In the genomic region with DNA sequence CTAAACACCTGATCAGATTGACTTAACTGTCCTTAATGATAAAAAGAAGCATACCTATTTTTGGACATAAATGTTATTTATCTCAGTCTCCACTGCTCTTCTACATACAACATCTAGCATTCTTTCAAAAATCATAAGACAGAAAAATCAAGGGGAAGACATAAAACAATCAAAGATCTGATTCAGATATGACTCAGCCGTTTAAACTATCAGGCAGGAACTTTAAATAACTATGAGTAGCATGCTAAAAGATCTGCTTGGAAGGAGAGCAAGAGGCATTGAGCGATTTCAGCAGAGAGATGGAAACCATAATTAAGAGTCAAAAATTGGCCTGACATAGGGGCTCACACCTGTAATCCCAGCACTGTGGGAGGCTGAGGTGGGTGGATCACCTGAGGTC, we compare ENCODE assay signal across 33 cellular contexts. TPM values are rescaled to one million over a fixed set of nuclear protein-coding genes. Genes with fewer than 3 reads are reported as not detected.
DNase-seq lines count a peak whose midpoint lies in the region; FAIRE-seq and TF ChIP-seq lines count a peak whose summit lies in the region.
"Had no signal": no experiment of that assay in that cellular context is flagged by ENCODE, and none has a peak within 500 bp of the region (broad histone marks: within the 10 kb centered on the region; RNA-seq: fewer than 3 reads in every experiment).

No MANE protein-coding gene starts in this region.

- no peak overlapping the region for H3K4me2 ChIP-seq in mammary epithelial cell (ENCODE audit: insufficient read depth, low read depth, low read length)
- H3K4me2 ChIP-seq: BLaER1 had no signal

- in situ Hi-C loops in mammary epithelial cell (cut with MboI; ENCODE audit: low sequenced_read_pairs in 2 of 2) = no loop called here

- peak; percentile 11 for DNase-seq in EH (ENCODE audit: low read depth)
- DNase-seq in HPDE6-E6E7 (ENCODE audit: extremely low spot score) = peak; percentile 31
- DNase-seq in mammary epithelial cell = peak; percentile 28
- peak; percentile 22 for DNase-seq in kidney tubule cell (ENCODE audit: low spot score)
- DNase-seq in GM12892 (ENCODE audit: insufficient read length) = no peak
- DNase-seq in NAMALWA (ENCODE audit: low spot score) = no peak
- DNase-seq in NCI-H526 treated with DMSO at 0.1 percent for 48 hours (lab: John Stamatoyannopoulos, UW) = no peak
- DNase-seq: activated CD4-positive, alpha-beta T cell treated with anti-CD3 and anti-CD28 coated beads, Interleukin-2, amount 50 U/mL, for 4 hours; activated CD4-positive, CD25-positive, alpha-beta regulatory T cell; activated T-cell treated with anti-CD3 and anti-CD28 coated beads, Interleukin-2, amount 50 U/mL, for 48 hours; central memory CD4-positive, alpha-beta T cell; cortex of kidney; DMS53; effector memory CD4-positive, alpha-beta T cell; GF-D8; hypothalamus; KG1; left colon; mucosa of descending colon; MV-4-11; NCI-H146; NCI-H2107; NCI-H446; NCI-H774; psoas muscle; stimulated activated CD4-positive, alpha-beta T cell treated with anti-CD3 and anti-CD28 coated beads, Interleukin-4, amount 100 ng/mL, for 1 hour had no signal

- dilution Hi-C loops in mammary epithelial cell (cut with HindIII; ENCODE audit: low sequenced_read_pairs) = no loop called here

- H3K36me3 ChIP-seq in mammary epithelial cell (ENCODE audit: insufficient read depth, low read length) = no peaks in the 10 kb centered on the region
- H3K36me3 ChIP-seq: BLaER1, tibial nerve had no signal

- no peaks in the 10 kb centered on the region for H3K4me1 ChIP-seq in mammary epithelial cell (ENCODE audit: insufficient read depth, low read length)
- H3K4me1 ChIP-seq: psoas muscle, tibial nerve had no signal

- FAIRE-seq in GM12892 (lab: Jason Lieb, UNC) = no peak
- FAIRE-seq: astrocyte, frontal cortex, H1 had no signal

- no peak for TF ChIP-seq CTCF in mammary epithelial cell (conservative IDR thresholded peaks at IDR 0.05 in 1 of 2, IDR thresholded peaks at IDR 0.05 in 1 of 2; ENCODE audit: extremely low read depth in 1 of 2, insufficient read depth in 1 of 2, low read depth in 1 of 2, low read length in 2 of 2)

- H2AFZ ChIP-seq in mammary epithelial cell (ENCODE audit: low read depth, low read length) = no peak overlapping the region

- no peaks in the 10 kb centered on the region for H3K9me3 ChIP-seq in mammary epithelial cell (replicated peaks; ENCODE audit: insufficient read depth, low read length)
- H3K9me3 ChIP-seq: BLaER1, mucosa of descending colon, psoas muscle, tibial nerve had no signal

- no peaks in the 10 kb centered on the region for H3K79me2 ChIP-seq in mammary epithelial cell (ENCODE audit: insufficient read depth, low read length)

- no TSS peak for BruUV-seq in mammary epithelial cell (replicated peaks; lab: Mats Ljungman, UMichigan)

- intact Hi-C loops in mammary epithelial cell (cut with micrococcal nuclease) = no loop called here

- TF ChIP-seq POLR2A in GM12892 (IDR thresholded peaks at IDR 0.05; ENCODE audit: low read depth, low read length) = no peak

- no peak overlapping the region for H3K9ac ChIP-seq in mammary epithelial cell (ENCODE audit: insufficient read depth, low read length)
- H3K9ac ChIP-seq: BLaER1 had no signal

- H4K20me1 ChIP-seq in mammary epithelial cell (ENCODE audit: insufficient read depth, low read length) = no peaks in the 10 kb centered on the region
- H4K20me1 ChIP-seq: BLaER1 had no signal

- CTCF ChIA-PET in mammary epithelial cell (lab: Charles Lee; ENCODE audit: low non-redundant PET) = no interaction called here

- no peak overlapping the region for H3K27ac ChIP-seq in mammary epithelial cell (ENCODE audit: insufficient read depth, low read depth, low read length)
- H3K27ac ChIP-seq: BLaER1, psoas muscle, SK-N-MC, tibial nerve had no signal

- H3K27me3 ChIP-seq in mammary epithelial cell (ENCODE audit: insufficient read depth, low read length) = no peaks in the 10 kb centered on the region
- H3K27me3 ChIP-seq: BLaER1, tibial nerve had no signal

- 58% methylated on average over 2 of the region's 2 CpGs for WGBS in mammary epithelial cell (ENCODE audit: low coverage, missing lambda C conversion rate)

- no peak overlapping the region for H3K4me3 ChIP-seq in mammary epithelial cell (replicated peaks in 1 of 3; ENCODE audit: insufficient read depth in 1 of 3, low read depth in 2 of 3, low read length in 3 of 3)
- H3K4me3 ChIP-seq: BLaER1, mucosa of descending colon, psoas muscle, SK-N-MC, tibial nerve had no signal

RNA-seq across cellular contexts. Expression of gene SLC22A15, which starts 27.2 kb away (rescaled TPM):
- 10 to 100 TPM; 43.6 to 51.2 TPM for total RNA-seq in mammary epithelial cell
- 6.4 TPM for polyA plus RNA-seq in mammary epithelial cell
- polyA minus RNA-seq in mammary epithelial cell = 5.1 TPM
- polyA plus RNA-seq in GM12892 (2012; ENCODE audit: missing spikeins) = not detected
- total RNA-seq: lung microvascular endothelial cell had no signal

Comparison
In these comparisons a context has a peak if more than half of its experiments do, and no peak if none do; other contexts are left out.
1. DNase-seq: peak in EH (single experiment), HPDE6-E6E7 (single experiment), mammary epithelial cell (single experiment) and kidney tubule cell (single experiment); none in GM12892 (single experiment), NAMALWA (single experiment) and NCI-H526 treated with DMSO at 0.1 percent for 48 hours (single experiment).